1 cellular context compared by ENCODE assay signal in the genomic region with DNA sequence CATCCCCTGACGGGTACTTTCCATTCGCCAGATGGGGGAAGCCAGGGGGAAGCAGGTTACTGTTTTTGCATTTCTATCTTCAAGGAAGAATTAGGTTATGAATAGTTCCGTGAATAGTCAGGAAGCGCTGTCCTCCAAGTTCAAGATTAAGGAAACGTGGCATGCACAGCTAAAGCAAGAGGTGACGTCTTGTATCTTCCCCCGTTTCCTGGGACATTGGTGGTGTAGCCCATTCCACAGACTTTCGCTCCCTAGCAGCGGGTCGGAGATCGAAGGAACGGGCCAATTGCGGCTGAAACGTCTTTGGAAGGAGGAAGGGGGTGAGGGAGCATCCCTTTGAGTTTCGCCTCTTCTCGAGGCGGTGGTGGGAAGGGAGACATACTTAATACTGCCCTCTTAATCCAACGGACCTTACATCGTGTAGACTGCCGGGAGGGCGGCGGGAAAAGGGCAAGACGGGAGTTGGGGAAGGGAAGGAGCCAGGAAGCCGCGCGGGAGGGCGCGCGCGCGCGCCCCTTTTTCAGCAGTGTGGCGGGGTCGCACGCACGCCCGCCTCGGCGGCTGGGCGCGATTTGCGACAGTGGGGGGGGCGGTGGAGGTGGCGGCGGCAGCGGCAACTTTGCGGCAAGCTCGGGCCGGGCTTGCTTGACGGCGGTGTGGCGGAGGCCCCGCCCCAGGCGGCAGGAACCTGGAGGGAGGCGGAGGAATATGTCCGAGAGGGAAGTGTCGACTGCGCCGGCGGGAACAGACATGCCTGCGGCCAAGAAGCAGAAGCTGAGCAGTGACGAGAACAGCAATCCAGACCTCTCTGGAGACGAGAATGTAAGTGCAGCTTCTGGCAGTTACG.
TF ChIP-seq lines count a peak whose summit lies in the region.

TSS of gene EED (plus strand) at position 232 of the 847 bp plus-strand sequence. CDS start at position 709, 477 bp downstream.

TF ChIP-seq in K562, 482 proteins besides CTCF, POLR2A, EP300 and RAD21 (continued from another document and continues in another):
- TF ChIP-seq, protein P1, sequence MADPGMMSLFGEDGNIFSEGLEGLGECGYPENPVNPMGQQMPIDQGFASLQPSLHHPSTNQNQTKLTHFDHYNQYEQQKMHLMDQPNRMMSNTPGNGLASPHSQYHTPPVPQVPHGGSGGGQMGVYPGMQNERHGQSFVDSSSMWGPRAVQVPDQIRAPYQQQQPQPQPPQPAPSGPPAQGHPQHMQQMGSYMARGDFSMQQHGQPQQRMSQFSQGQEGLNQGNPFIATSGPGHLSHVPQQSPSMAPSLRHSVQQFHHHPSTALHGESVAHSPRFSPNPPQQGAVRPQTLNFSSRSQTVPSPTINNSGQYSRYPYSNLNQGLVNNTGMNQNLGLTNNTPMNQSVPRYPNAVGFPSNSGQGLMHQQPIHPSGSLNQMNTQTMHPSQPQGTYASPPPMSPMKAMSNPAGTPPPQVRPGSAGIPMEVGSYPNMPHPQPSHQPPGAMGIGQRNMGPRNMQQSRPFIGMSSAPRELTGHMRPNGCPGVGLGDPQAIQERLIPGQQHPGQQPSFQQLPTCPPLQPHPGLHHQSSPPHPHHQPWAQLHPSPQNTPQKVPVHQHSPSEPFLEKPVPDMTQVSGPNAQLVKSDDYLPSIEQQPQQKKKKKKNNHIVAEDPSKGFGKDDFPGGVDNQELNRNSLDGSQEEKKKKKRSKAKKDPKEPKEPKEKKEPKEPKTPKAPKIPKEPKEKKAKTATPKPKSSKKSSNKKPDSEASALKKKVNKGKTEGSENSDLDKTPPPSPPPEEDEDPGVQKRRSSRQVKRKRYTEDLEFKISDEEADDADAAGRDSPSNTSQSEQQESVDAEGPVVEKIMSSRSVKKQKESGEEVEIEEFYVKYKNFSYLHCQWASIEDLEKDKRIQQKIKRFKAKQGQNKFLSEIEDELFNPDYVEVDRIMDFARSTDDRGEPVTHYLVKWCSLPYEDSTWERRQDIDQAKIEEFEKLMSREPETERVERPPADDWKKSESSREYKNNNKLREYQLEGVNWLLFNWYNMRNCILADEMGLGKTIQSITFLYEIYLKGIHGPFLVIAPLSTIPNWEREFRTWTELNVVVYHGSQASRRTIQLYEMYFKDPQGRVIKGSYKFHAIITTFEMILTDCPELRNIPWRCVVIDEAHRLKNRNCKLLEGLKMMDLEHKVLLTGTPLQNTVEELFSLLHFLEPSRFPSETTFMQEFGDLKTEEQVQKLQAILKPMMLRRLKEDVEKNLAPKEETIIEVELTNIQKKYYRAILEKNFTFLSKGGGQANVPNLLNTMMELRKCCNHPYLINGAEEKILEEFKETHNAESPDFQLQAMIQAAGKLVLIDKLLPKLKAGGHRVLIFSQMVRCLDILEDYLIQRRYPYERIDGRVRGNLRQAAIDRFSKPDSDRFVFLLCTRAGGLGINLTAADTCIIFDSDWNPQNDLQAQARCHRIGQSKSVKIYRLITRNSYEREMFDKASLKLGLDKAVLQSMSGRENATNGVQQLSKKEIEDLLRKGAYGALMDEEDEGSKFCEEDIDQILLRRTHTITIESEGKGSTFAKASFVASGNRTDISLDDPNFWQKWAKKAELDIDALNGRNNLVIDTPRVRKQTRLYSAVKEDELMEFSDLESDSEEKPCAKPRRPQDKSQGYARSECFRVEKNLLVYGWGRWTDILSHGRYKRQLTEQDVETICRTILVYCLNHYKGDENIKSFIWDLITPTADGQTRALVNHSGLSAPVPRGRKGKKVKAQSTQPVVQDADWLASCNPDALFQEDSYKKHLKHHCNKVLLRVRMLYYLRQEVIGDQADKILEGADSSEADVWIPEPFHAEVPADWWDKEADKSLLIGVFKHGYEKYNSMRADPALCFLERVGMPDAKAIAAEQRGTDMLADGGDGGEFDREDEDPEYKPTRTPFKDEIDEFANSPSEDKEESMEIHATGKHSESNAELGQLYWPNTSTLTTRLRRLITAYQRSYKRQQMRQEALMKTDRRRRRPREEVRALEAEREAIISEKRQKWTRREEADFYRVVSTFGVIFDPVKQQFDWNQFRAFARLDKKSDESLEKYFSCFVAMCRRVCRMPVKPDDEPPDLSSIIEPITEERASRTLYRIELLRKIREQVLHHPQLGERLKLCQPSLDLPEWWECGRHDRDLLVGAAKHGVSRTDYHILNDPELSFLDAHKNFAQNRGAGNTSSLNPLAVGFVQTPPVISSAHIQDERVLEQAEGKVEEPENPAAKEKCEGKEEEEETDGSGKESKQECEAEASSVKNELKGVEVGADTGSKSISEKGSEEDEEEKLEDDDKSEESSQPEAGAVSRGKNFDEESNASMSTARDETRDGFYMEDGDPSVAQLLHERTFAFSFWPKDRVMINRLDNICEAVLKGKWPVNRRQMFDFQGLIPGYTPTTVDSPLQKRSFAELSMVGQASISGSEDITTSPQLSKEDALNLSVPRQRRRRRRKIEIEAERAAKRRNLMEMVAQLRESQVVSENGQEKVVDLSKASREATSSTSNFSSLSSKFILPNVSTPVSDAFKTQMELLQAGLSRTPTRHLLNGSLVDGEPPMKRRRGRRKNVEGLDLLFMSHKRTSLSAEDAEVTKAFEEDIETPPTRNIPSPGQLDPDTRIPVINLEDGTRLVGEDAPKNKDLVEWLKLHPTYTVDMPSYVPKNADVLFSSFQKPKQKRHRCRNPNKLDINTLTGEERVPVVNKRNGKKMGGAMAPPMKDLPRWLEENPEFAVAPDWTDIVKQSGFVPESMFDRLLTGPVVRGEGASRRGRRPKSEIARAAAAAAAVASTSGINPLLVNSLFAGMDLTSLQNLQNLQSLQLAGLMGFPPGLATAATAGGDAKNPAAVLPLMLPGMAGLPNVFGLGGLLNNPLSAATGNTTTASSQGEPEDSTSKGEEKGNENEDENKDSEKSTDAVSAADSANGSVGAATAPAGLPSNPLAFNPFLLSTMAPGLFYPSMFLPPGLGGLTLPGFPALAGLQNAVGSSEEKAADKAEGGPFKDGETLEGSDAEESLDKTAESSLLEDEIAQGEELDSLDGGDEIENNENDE (IDR thresholded peaks at IDR 0.05; ENCODE audit: low read depth, low read length): no peak
- TF ChIP-seq LCOR (CRISPR knock-in tag; IDR thresholded peaks at IDR 0.05): peak; percentile 93
- TF ChIP-seq, protein P2, sequence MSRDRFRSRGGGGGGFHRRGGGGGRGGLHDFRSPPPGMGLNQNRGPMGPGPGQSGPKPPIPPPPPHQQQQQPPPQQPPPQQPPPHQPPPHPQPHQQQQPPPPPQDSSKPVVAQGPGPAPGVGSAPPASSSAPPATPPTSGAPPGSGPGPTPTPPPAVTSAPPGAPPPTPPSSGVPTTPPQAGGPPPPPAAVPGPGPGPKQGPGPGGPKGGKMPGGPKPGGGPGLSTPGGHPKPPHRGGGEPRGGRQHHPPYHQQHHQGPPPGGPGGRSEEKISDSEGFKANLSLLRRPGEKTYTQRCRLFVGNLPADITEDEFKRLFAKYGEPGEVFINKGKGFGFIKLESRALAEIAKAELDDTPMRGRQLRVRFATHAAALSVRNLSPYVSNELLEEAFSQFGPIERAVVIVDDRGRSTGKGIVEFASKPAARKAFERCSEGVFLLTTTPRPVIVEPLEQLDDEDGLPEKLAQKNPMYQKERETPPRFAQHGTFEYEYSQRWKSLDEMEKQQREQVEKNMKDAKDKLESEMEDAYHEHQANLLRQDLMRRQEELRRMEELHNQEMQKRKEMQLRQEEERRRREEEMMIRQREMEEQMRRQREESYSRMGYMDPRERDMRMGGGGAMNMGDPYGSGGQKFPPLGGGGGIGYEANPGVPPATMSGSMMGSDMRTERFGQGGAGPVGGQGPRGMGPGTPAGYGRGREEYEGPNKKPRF (IDR thresholded peaks at IDR 0.05; ENCODE audit: low read depth, low read length): no peak
- TF ChIP-seq ZNF354B (CRISPR knock-in tag; IDR thresholded peaks at IDR 0.05): no peak
- TF ChIP-seq PML (IDR thresholded peaks at IDR 0.05; ENCODE audit: low read length): peak; percentile 82
- TF ChIP-seq CSDE1 (IDR thresholded peaks at IDR 0.05): no peak
- no peak for TF ChIP-seq MCM3 (IDR thresholded peaks at IDR 0.05)
- TF ChIP-seq ZNF780A (CRISPR knock-in tag; IDR thresholded peaks at IDR 0.05): no peak
- TF ChIP-seq, protein P3, sequence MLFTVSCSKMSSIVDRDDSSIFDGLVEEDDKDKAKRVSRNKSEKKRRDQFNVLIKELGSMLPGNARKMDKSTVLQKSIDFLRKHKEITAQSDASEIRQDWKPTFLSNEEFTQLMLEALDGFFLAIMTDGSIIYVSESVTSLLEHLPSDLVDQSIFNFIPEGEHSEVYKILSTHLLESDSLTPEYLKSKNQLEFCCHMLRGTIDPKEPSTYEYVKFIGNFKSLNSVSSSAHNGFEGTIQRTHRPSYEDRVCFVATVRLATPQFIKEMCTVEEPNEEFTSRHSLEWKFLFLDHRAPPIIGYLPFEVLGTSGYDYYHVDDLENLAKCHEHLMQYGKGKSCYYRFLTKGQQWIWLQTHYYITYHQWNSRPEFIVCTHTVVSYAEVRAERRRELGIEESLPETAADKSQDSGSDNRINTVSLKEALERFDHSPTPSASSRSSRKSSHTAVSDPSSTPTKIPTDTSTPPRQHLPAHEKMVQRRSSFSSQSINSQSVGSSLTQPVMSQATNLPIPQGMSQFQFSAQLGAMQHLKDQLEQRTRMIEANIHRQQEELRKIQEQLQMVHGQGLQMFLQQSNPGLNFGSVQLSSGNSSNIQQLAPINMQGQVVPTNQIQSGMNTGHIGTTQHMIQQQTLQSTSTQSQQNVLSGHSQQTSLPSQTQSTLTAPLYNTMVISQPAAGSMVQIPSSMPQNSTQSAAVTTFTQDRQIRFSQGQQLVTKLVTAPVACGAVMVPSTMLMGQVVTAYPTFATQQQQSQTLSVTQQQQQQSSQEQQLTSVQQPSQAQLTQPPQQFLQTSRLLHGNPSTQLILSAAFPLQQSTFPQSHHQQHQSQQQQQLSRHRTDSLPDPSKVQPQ (CRISPR knock-in tag; IDR thresholded peaks at IDR 0.05; ENCODE audit: borderline replicate concordance): no peak
- TF ChIP-seq, protein P4, sequence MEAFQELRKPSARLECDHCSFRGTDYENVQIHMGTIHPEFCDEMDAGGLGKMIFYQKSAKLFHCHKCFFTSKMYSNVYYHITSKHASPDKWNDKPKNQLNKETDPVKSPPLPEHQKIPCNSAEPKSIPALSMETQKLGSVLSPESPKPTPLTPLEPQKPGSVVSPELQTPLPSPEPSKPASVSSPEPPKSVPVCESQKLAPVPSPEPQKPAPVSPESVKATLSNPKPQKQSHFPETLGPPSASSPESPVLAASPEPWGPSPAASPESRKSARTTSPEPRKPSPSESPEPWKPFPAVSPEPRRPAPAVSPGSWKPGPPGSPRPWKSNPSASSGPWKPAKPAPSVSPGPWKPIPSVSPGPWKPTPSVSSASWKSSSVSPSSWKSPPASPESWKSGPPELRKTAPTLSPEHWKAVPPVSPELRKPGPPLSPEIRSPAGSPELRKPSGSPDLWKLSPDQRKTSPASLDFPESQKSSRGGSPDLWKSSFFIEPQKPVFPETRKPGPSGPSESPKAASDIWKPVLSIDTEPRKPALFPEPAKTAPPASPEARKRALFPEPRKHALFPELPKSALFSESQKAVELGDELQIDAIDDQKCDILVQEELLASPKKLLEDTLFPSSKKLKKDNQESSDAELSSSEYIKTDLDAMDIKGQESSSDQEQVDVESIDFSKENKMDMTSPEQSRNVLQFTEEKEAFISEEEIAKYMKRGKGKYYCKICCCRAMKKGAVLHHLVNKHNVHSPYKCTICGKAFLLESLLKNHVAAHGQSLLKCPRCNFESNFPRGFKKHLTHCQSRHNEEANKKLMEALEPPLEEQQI (IDR thresholded peaks at IDR 0.05): 0 out of 2 replicates have a peak, but pooled peaks have one; percentile 40
- no peak for TF ChIP-seq ZNF165 (CRISPR knock-in tag; IDR thresholded peaks at IDR 0.05; ENCODE audit: borderline replicate concordance)
- TF ChIP-seq U2AF2 (optimal IDR thresholded peaks at IDR 0.05; ENCODE audit: low read depth, low read length): no peak
- peak; percentile 82 for TF ChIP-seq ELF1 (tag; IDR thresholded peaks at IDR 0.05)
- no peak for TF ChIP-seq ZNF143 (CRISPR knock-in tag; IDR thresholded peaks at IDR 0.05)
- no peak for TF ChIP-seq HOXB6 (CRISPR knock-in tag; IDR thresholded peaks at IDR 0.05; ENCODE audit: borderline replicate concordance)
- TF ChIP-seq ILK (tag; IDR thresholded peaks at IDR 0.05; ENCODE audit: borderline replicate concordance, low read depth): no peak
- TF ChIP-seq E2F3 (CRISPR knock-in tag; IDR thresholded peaks at IDR 0.05): 0 out of 2 replicates have a peak, but pooled peaks have one; percentile 17
- TF ChIP-seq HIVEP1 (CRISPR knock-in tag; IDR thresholded peaks at IDR 0.05): no peak
- no peak for TF ChIP-seq HMG20A (CRISPR knock-in tag; conservative IDR thresholded peaks at IDR 0.05)
- peak; percentile 42; the same call in 1 of the 2 replicates for TF ChIP-seq NBN (IDR thresholded peaks at IDR 0.05; ENCODE audit: low read depth)
- TF ChIP-seq ARHGAP35 (IDR thresholded peaks at IDR 0.05; ENCODE audit: partially characterized antibody): no peak
- peak; percentile 67 for TF ChIP-seq POLR2AphosphoS5 (IDR thresholded peaks at IDR 0.05; ENCODE audit: control insufficient read depth, insufficient read depth, low read depth, low read length)
- no peak for TF ChIP-seq ARID3B (CRISPR knock-in tag; IDR thresholded peaks at IDR 0.05; ENCODE audit: borderline replicate concordance)
- TF ChIP-seq ELF2 (CRISPR knock-in tag; IDR thresholded peaks at IDR 0.05): peak; percentile 40; the same call in 1 of the 2 replicates
- TF ChIP-seq, protein P5, sequence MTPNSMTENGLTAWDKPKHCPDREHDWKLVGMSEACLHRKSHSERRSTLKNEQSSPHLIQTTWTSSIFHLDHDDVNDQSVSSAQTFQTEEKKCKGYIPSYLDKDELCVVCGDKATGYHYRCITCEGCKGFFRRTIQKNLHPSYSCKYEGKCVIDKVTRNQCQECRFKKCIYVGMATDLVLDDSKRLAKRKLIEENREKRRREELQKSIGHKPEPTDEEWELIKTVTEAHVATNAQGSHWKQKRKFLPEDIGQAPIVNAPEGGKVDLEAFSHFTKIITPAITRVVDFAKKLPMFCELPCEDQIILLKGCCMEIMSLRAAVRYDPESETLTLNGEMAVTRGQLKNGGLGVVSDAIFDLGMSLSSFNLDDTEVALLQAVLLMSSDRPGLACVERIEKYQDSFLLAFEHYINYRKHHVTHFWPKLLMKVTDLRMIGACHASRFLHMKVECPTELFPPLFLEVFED (CRISPR knock-in tag; conservative IDR thresholded peaks at IDR 0.05): peak; percentile 76; the same call in 1 of the 2 replicates
- no peak for TF ChIP-seq WHSC1 (IDR thresholded peaks at IDR 0.05; ENCODE audit: low read length)
- TF ChIP-seq ZC3H4 (CRISPR knock-in tag; IDR thresholded peaks at IDR 0.05; ENCODE audit: borderline replicate concordance): no peak
- no peak for TF ChIP-seq SOX6 (IDR thresholded peaks at IDR 0.05)
- TF ChIP-seq ILF3 (IDR thresholded peaks at IDR 0.05; ENCODE audit: borderline replicate concordance): no peak
- TF ChIP-seq MAZ (CRISPR knock-in tag; conservative IDR thresholded peaks at IDR 0.05 in 1 of 2, IDR thresholded peaks at IDR 0.05 in 1 of 2): peak; percentile 39 to 85; a peak in 3 of 4 replicates
- no peak for TF ChIP-seq DDX20 (tag; IDR thresholded peaks at IDR 0.05; ENCODE audit: low read depth)
- TF ChIP-seq NFE2L1 (tag; IDR thresholded peaks at IDR 0.05; ENCODE audit: borderline replicate concordance, low read depth): no peak
- TF ChIP-seq ZNF146 (CRISPR knock-in tag; IDR thresholded peaks at IDR 0.05; ENCODE audit: unreplicated experiment): no peak
- TF ChIP-seq ZNF75A (CRISPR knock-in tag; IDR thresholded peaks at IDR 0.05): 0 out of 2 replicates have a peak, but pooled peaks have one; percentile 40
- no peak for TF ChIP-seq ZNF436 (CRISPR knock-in tag; IDR thresholded peaks at IDR 0.05)
